Comparison of ENCODE assay signal across 24 cellular contexts in genomic region chr3:43043071-43043766, GRCh38.
DNase-seq lines count a peak whose midpoint lies in the region; ATAC-seq and TF ChIP-seq lines count a peak whose summit lies in the region.
"Had no signal": no experiment of that assay in that cellular context is flagged by ENCODE, and none has a peak within 500 bp of the region (broad histone marks: within the 10 kb centered on the region; RNA-seq: fewer than 3 reads in every experiment).

No MANE protein-coding gene starts in this region.

- peaks cover 12% of the 10 kb centered on the region for H3K4me1 Mint-ChIP-seq in stimulated activated naive CD8-positive, alpha-beta T cell treated with anti-CD3 and anti-CD28 coated beads, Interleukin-15, amount 100 ng/mL, for 72 hours
- H3K4me1 Mint-ChIP-seq: activated CD4-positive, alpha-beta T cell treated with anti-CD3 and anti-CD28 coated beads, Interleukin-2, amount 10 ng/mL, durations not matched to agents 24 days and 14 days had no signal

- peak; percentile 40 for ATAC-seq in stimulated activated naive CD8-positive, alpha-beta T cell treated with anti-CD3 and anti-CD28 coated beads, Interleukin-15, Interleukin-2, amounts not matched to agents 100 U/mL and 50 U/mL, for 24 hours
- ATAC-seq in stimulated activated naive CD8-positive, alpha-beta T cell treated with anti-CD3 and anti-CD28 coated beads, Interleukin-15, amount 100 ng/mL, for 72 hours: no peak
- no peak for ATAC-seq in GM19035 (IDR thresholded peaks at IDR 0.05; ENCODE audit: unreplicated experiment)
- ATAC-seq: GM12878, SK-N-SH treated with all-trans-retinoic acid at 6 μM for 48 hours had no signal

- H3K27me3 Mint-ChIP-seq in stimulated activated naive CD8-positive, alpha-beta T cell treated with anti-CD3 and anti-CD28 coated beads, Interleukin-15, amount 100 ng/mL, for 72 hours: no peaks in the 10 kb centered on the region
- H3K27me3 Mint-ChIP-seq: activated CD4-positive, alpha-beta T cell treated with anti-CD3 and anti-CD28 coated beads, Interleukin-2, amount 10 ng/mL, durations not matched to agents 24 days and 14 days; activated naive CD8-positive, alpha-beta T cell treated with anti-CD3 and anti-CD28 coated beads, Interleukin-2, amount 10 ng/mL, durations not matched to agents 7 days and 5 days had no signal

- no peak overlapping the region for H3K27ac Mint-ChIP-seq in stimulated activated naive CD8-positive, alpha-beta T cell treated with anti-CD3 and anti-CD28 coated beads, Interleukin-15, amount 100 ng/mL, for 72 hours
- H3K27ac Mint-ChIP-seq: activated CD4-positive, alpha-beta T cell treated with anti-CD3 and anti-CD28 coated beads, Interleukin-2, amount 10 ng/mL, durations not matched to agents 24 days and 14 days; activated naive CD8-positive, alpha-beta T cell treated with anti-CD3 and anti-CD28 coated beads, Interleukin-2, amount 10 ng/mL, durations not matched to agents 7 days and 5 days; activated T-helper 2 cell treated with anti-CD3 and anti-CD28 coated beads, Interferon-gamma antibody, Interleukin-2, Interleukin-4, amounts not matched to agents 10 μg/mL and 5 μg/mL and 100 μg/mL, durations not matched to agents 14 hours and 24 hours and 36 hours; memory B cell had no signal

- intact Hi-C loops in dorsolateral prefrontal cortex (cut with DNase I): loop anchor here in 1 of 2 donors (2.0 kb wide), 1 partner anchor 52 kb away; no protein-coding TSS in a partner anchor

- no peak overlapping the region for H3K4me3 Mint-ChIP-seq in stimulated activated naive CD8-positive, alpha-beta T cell treated with anti-CD3 and anti-CD28 coated beads, Interleukin-15, amount 100 ng/mL, for 72 hours
- H3K4me3 Mint-ChIP-seq: activated CD4-positive, alpha-beta T cell treated with anti-CD3 and anti-CD28 coated beads, Interleukin-2, amount 10 ng/mL, durations not matched to agents 24 days and 14 days; activated naive CD8-positive, alpha-beta T cell treated with anti-CD3 and anti-CD28 coated beads, Interleukin-2, amount 10 ng/mL, durations not matched to agents 7 days and 5 days; memory B cell had no signal

- peak overlapping the region in 39 of 59 donors; percentile 4 to 78 (median 36) for H3K27ac ChIP-seq in dorsolateral prefrontal cortex
- H3K27ac ChIP-seq: HL-60, psoas muscle, VCaP had no signal

- DNase-seq in stimulated activated naive CD8-positive, alpha-beta T cell treated with anti-CD3 and anti-CD28 coated beads, Interleukin-15, Interleukin-2, amounts not matched to agents 100 U/mL and 50 U/mL, for 24 hours: no peak
- no peak for DNase-seq in stimulated activated naive CD8-positive, alpha-beta T cell treated with anti-CD3 and anti-CD28 coated beads, Interleukin-15, amount 100 ng/mL, for 72 hours
- DNase-seq in dorsolateral prefrontal cortex (no peak), islet precursor cell (peak; percentile 37), AML-193 (lab: John Stamatoyannopoulos, UW) (no peak), nucleus accumbens (lab: John Stamatoyannopoulos, UW) (no peak)
- DNase-seq: activated CD4-positive, alpha-beta T cell treated with anti-CD3 and anti-CD28 coated beads, Interleukin-2, amount 10 ng/mL, durations not matched to agents 24 days and 14 days; activated naive CD8-positive, alpha-beta T cell treated with anti-CD3 and anti-CD28 coated beads, Interleukin-2, amount 10 ng/mL, durations not matched to agents 7 days and 5 days; Caco-2; DND-41; kidney glomerular epithelial cell; NCI-H1105; NCI-H1930; NCI-H69; psoas muscle; small intestine; stimulated activated CD4-positive, alpha-beta T cell treated with anti-CD3 and anti-CD28 coated beads, Interleukin-1b, Interleukin-23, amount 100 ng/mL, for 48 hours had no signal

- peaks cover 29 to 38% of the 10 kb centered on the region in 2 donors for H3K9me3 Mint-ChIP-seq in stimulated activated naive CD8-positive, alpha-beta T cell treated with anti-CD3 and anti-CD28 coated beads, Interleukin-15, amount 100 ng/mL, for 72 hours

- no peak for TF ChIP-seq CTCF in dorsolateral prefrontal cortex (IDR thresholded peaks at IDR 0.05 in 54 of 56, conservative IDR thresholded peaks at IDR 0.05 in 2 of 56; ENCODE audit: low read depth in 1 of 56, partially characterized antibody in 56 of 56)

- H3K4me3 ChIP-seq in dorsolateral prefrontal cortex: no peak overlapping the region
- H3K4me3 ChIP-seq: GM12878, psoas muscle had no signal

- H3K27me3 ChIP-seq in dorsolateral prefrontal cortex: no peaks in the 10 kb centered on the region
